ENCODE assay signal across 9 cellular contexts in the genomic region with DNA sequence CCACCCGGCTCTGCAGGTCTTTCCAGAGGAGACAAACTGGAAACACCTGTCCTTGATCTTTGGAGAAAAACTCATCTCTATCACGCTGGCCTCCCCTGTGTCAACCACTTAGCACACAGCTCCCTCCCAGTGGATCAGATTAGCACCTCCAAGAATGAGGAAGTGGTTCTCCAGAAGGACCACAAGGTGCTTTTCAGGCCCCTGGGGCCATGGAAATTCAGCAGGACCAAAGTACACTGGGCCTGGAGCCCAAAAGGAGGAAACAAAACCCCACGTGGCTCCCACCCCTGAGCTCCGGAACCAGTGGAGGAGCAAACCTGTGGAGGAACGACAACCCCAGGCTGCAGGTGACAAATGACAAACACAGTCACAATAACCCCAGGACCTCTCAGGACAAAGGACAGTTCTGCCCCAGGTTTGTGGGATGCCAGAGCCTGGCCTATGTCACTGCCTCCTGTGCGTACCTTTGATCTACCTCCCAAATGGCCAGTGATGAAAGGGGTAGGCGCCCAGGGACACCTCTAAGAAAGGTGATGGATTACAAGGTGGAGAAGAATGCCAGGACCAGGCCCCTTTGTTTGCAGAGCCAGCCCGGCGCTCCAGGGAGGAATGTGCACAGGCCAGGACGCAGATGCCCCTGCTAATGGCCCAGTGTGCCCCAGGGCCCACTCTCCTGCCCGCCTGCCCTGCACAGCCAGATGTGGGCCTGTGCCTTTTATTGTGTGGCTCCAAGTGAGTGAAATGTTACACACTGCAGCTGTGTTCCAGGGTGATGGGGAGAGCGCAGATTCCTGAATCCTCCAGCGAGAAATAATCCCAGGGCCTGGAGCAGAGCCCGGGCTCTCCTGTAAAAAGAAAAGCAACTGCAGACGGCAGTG. TPM values are rescaled to one million over a fixed set of nuclear protein-coding genes. Genes with fewer than 3 reads are reported as not detected.
A peak's percentile ranks its signal among the peaks of the same experiment; 100 is the strongest.
DNase-seq lines count a peak whose midpoint lies in the region; ATAC-seq and TF ChIP-seq lines count a peak whose summit lies in the region.
"Had no signal": no experiment of that assay in that cellular context is flagged by ENCODE, and none has a peak within 500 bp of the region (broad histone marks: within the 10 kb centered on the region; RNA-seq: fewer than 3 reads in every experiment).

No MANE protein-coding gene starts in this region.

- ATAC-seq in WTC11 = no peak
- no peak for ATAC-seq in GM21786 (IDR thresholded peaks at IDR 0.05; ENCODE audit: unreplicated experiment)
- no peak for ATAC-seq in HG02870 (IDR thresholded peaks at IDR 0.05; ENCODE audit: unreplicated experiment)
- ATAC-seq in GM21529 (IDR thresholded peaks at IDR 0.05; ENCODE audit: unreplicated experiment) = no peak

- H3K4me3 Mint-ChIP-seq in WTC11 = no peak overlapping the region
- H3K4me3 Mint-ChIP-seq: immature natural killer cell had no signal

- H3K9me3 ChIP-seq in testis = no peaks in the 10 kb centered on the region

- H3K9me3 Mint-ChIP-seq in WTC11 = no peaks in the 10 kb centered on the region
- H3K9me3 Mint-ChIP-seq: immature natural killer cell had no signal

- no peaks in the 10 kb centered on the region for H3K36me3 ChIP-seq in testis (ENCODE audit: low read depth, missing control alignments)

- 38 to 49% methylated on average over 12 to 15 of the region's 15 CpGs for WGBS in testis, 2 donors

- intact Hi-C loops in testis (cut with DNase I; ENCODE audit: low total_unique reads) = loop anchor here (10.0 kb wide), 1 partner anchor 49 kb away; no protein-coding TSS in a partner anchor

- peaks cover 7% of the 10 kb centered on the region; the same call in 1 of the 2 replicates for H3K27me3 Mint-ChIP-seq in WTC11 (ENCODE audit: low read depth)

- H3K4me1 ChIP-seq in testis = peaks cover 89% of the 10 kb centered on the region

- H3K27ac Mint-ChIP-seq in WTC11 = peak overlapping the region; percentile 48; the same call in 1 of the 2 replicates
- H3K27ac Mint-ChIP-seq: immature natural killer cell had no signal

- TF ChIP-seq RAD21 in Ishikawa (IDR thresholded peaks at IDR 0.05; ENCODE audit: low read depth) = no peak

- CTCF ChIA-PET in WTC11 (lab: Charles Lee) = no interaction called here

- H3K4me3 ChIP-seq in testis = no peak overlapping the region

- TF ChIP-seq CTCF in WTC11 (IDR thresholded peaks at IDR 0.05) (no peak), testis (IDR thresholded peaks at IDR 0.05) (no peak)

- POLR2A ChIA-PET in WTC11 (lab: Charles Lee) = no interaction called here

- TF ChIP-seq EP300 in Ishikawa (IDR thresholded peaks at IDR 0.05; ENCODE audit: borderline replicate concordance) = peak; percentile 64; the same call in 1 of the 2 replicates

- no peaks in the 10 kb centered on the region for H3K36me3 Mint-ChIP-seq in WTC11

- no peak for TF ChIP-seq POLR2A in testis (IDR thresholded peaks at IDR 0.05)

- H3K27me3 ChIP-seq in layer of hippocampus (ENCODE audit: control insufficient read depth, insufficient read depth, low read length) (peaks cover under 1% of the 10 kb centered on the region), testis (no peaks in the 10 kb centered on the region)

- DNase-seq in WTC11 (ENCODE audit: low spot score) (no peak), testis (peak; percentile 90), occipital lobe (lab: John Stamatoyannopoulos, UW) (no peak)
- DNase-seq: immature natural killer cell had no signal

- H3K27ac ChIP-seq in layer of hippocampus (ENCODE audit: low read depth, low read length) (peak overlapping the region; percentile 68), testis (peak overlapping the region; percentile 75 to 88)

- H3K4me1 Mint-ChIP-seq in WTC11 = peaks cover 87% of the 10 kb centered on the region

TF ChIP-seq in Ishikawa, 13 proteins besides CTCF, POLR2A, EP300 and RAD21 (continues in another document):
- TF ChIP-seq, protein P1, sequence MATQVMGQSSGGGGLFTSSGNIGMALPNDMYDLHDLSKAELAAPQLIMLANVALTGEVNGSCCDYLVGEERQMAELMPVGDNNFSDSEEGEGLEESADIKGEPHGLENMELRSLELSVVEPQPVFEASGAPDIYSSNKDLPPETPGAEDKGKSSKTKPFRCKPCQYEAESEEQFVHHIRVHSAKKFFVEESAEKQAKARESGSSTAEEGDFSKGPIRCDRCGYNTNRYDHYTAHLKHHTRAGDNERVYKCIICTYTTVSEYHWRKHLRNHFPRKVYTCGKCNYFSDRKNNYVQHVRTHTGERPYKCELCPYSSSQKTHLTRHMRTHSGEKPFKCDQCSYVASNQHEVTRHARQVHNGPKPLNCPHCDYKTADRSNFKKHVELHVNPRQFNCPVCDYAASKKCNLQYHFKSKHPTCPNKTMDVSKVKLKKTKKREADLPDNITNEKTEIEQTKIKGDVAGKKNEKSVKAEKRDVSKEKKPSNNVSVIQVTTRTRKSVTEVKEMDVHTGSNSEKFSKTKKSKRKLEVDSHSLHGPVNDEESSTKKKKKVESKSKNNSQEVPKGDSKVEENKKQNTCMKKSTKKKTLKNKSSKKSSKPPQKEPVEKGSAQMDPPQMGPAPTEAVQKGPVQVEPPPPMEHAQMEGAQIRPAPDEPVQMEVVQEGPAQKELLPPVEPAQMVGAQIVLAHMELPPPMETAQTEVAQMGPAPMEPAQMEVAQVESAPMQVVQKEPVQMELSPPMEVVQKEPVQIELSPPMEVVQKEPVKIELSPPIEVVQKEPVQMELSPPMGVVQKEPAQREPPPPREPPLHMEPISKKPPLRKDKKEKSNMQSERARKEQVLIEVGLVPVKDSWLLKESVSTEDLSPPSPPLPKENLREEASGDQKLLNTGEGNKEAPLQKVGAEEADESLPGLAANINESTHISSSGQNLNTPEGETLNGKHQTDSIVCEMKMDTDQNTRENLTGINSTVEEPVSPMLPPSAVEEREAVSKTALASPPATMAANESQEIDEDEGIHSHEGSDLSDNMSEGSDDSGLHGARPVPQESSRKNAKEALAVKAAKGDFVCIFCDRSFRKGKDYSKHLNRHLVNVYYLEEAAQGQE (IDR thresholded peaks at IDR 0.05; ENCODE audit: low read depth) = peak; percentile 71
- TF ChIP-seq EGR1 (IDR thresholded peaks at IDR 0.05) (no peak), FOXM1 (IDR thresholded peaks at IDR 0.05; ENCODE audit: borderline replicate concordance, low read depth) (no peak; the same call in 1 of the 2 replicates), TEAD4 (IDR thresholded peaks at IDR 0.05) (peak; percentile 67), CEBPB (IDR thresholded peaks at IDR 0.05) (0 out of 2 replicates have a peak, but pooled peaks have one; percentile 23), TCF12 (IDR thresholded peaks at IDR 0.05; ENCODE audit: low read depth) (peak; percentile 45; the same call in 1 of the 2 replicates), NFIC (IDR thresholded peaks at IDR 0.05) (peak; percentile 31), ZBTB7A (IDR thresholded peaks at IDR 0.05; ENCODE audit: low read depth) (no peak), YY1 (IDR thresholded peaks at IDR 0.05; ENCODE audit: low read depth) (0 out of 2 replicates have a peak, but pooled peaks have one; percentile 17)
- TF ChIP-seq, protein P2, sequence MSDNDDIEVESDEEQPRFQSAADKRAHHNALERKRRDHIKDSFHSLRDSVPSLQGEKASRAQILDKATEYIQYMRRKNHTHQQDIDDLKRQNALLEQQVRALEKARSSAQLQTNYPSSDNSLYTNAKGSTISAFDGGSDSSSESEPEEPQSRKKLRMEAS (IDR thresholded peaks at IDR 0.05) = peak; percentile 76; the same call in 1 of the 2 replicates

TF ChIP-seq in WTC11, 78 proteins besides CTCF, POLR2A, EP300 and RAD21 (continues in another document):
- TF ChIP-seq FOXK1 (CRISPR knock-in tag; IDR thresholded peaks at IDR 0.05) (no peak), SOX15 (CRISPR knock-in tag; IDR thresholded peaks at IDR 0.05) (no peak), ZNF416 (CRISPR knock-in tag; IDR thresholded peaks at IDR 0.05) (no peak), SP1 (CRISPR knock-in tag; conservative IDR thresholded peaks at IDR 0.05) (no peak), NR2C2 (CRISPR knock-in tag; IDR thresholded peaks at IDR 0.05) (no peak), CREB1 (CRISPR knock-in tag; IDR thresholded peaks at IDR 0.05) (no peak), EMX1 (CRISPR knock-in tag; IDR thresholded peaks at IDR 0.05) (no peak), JUN (CRISPR knock-in tag; IDR thresholded peaks at IDR 0.05) (no peak), ZNF138 (CRISPR knock-in tag; conservative IDR thresholded peaks at IDR 0.05) (no peak)
- TF ChIP-seq, protein P3, sequence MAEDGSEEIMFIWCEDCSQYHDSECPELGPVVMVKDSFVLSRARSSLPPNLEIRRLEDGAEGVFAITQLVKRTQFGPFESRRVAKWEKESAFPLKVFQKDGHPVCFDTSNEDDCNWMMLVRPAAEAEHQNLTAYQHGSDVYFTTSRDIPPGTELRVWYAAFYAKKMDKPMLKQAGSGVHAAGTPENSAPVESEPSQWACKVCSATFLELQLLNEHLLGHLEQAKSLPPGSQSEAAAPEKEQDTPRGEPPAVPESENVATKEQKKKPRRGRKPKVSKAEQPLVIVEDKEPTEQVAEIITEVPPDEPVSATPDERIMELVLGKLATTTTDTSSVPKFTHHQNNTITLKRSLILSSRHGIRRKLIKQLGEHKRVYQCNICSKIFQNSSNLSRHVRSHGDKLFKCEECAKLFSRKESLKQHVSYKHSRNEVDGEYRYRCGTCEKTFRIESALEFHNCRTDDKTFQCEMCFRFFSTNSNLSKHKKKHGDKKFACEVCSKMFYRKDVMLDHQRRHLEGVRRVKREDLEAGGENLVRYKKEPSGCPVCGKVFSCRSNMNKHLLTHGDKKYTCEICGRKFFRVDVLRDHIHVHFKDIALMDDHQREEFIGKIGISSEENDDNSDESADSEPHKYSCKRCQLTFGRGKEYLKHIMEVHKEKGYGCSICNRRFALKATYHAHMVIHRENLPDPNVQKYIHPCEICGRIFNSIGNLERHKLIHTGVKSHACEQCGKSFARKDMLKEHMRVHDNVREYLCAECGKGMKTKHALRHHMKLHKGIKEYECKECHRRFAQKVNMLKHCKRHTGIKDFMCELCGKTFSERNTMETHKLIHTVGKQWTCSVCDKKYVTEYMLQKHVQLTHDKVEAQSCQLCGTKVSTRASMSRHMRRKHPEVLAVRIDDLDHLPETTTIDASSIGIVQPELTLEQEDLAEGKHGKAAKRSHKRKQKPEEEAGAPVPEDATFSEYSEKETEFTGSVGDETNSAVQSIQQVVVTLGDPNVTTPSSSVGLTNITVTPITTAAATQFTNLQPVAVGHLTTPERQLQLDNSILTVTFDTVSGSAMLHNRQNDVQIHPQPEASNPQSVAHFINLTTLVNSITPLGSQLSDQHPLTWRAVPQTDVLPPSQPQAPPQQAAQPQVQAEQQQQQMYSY (CRISPR knock-in tag; IDR thresholded peaks at IDR 0.05) = no peak

RNA-seq across cellular contexts. Expression of a gene that starts 5.6 kb away (rescaled TPM):
- total RNA-seq in WTC11 (2021) (28.3 to 37.7 TPM (median 29.6 TPM) in 3 replicates), testis (10 to 100 TPM; 60.0 to 93.5 TPM), occipital lobe (7.5 TPM)
- 28.5 TPM for polyA plus RNA-seq in testis (ENCODE audit: insufficient read depth, low read depth, low replicate concordance)
